1 cellular context compared by ENCODE assay signal in genomic region chr4:40308528-40309122, GRCh38.
A peak's percentile ranks its signal among the peaks of the same experiment; 100 is the strongest.
TF ChIP-seq lines count a peak whose summit lies in the region.

No MANE protein-coding gene starts in this region.

TF ChIP-seq in H1, 55 proteins besides CTCF, POLR2A, EP300 and RAD21:
- TF ChIP-seq, protein P1, sequence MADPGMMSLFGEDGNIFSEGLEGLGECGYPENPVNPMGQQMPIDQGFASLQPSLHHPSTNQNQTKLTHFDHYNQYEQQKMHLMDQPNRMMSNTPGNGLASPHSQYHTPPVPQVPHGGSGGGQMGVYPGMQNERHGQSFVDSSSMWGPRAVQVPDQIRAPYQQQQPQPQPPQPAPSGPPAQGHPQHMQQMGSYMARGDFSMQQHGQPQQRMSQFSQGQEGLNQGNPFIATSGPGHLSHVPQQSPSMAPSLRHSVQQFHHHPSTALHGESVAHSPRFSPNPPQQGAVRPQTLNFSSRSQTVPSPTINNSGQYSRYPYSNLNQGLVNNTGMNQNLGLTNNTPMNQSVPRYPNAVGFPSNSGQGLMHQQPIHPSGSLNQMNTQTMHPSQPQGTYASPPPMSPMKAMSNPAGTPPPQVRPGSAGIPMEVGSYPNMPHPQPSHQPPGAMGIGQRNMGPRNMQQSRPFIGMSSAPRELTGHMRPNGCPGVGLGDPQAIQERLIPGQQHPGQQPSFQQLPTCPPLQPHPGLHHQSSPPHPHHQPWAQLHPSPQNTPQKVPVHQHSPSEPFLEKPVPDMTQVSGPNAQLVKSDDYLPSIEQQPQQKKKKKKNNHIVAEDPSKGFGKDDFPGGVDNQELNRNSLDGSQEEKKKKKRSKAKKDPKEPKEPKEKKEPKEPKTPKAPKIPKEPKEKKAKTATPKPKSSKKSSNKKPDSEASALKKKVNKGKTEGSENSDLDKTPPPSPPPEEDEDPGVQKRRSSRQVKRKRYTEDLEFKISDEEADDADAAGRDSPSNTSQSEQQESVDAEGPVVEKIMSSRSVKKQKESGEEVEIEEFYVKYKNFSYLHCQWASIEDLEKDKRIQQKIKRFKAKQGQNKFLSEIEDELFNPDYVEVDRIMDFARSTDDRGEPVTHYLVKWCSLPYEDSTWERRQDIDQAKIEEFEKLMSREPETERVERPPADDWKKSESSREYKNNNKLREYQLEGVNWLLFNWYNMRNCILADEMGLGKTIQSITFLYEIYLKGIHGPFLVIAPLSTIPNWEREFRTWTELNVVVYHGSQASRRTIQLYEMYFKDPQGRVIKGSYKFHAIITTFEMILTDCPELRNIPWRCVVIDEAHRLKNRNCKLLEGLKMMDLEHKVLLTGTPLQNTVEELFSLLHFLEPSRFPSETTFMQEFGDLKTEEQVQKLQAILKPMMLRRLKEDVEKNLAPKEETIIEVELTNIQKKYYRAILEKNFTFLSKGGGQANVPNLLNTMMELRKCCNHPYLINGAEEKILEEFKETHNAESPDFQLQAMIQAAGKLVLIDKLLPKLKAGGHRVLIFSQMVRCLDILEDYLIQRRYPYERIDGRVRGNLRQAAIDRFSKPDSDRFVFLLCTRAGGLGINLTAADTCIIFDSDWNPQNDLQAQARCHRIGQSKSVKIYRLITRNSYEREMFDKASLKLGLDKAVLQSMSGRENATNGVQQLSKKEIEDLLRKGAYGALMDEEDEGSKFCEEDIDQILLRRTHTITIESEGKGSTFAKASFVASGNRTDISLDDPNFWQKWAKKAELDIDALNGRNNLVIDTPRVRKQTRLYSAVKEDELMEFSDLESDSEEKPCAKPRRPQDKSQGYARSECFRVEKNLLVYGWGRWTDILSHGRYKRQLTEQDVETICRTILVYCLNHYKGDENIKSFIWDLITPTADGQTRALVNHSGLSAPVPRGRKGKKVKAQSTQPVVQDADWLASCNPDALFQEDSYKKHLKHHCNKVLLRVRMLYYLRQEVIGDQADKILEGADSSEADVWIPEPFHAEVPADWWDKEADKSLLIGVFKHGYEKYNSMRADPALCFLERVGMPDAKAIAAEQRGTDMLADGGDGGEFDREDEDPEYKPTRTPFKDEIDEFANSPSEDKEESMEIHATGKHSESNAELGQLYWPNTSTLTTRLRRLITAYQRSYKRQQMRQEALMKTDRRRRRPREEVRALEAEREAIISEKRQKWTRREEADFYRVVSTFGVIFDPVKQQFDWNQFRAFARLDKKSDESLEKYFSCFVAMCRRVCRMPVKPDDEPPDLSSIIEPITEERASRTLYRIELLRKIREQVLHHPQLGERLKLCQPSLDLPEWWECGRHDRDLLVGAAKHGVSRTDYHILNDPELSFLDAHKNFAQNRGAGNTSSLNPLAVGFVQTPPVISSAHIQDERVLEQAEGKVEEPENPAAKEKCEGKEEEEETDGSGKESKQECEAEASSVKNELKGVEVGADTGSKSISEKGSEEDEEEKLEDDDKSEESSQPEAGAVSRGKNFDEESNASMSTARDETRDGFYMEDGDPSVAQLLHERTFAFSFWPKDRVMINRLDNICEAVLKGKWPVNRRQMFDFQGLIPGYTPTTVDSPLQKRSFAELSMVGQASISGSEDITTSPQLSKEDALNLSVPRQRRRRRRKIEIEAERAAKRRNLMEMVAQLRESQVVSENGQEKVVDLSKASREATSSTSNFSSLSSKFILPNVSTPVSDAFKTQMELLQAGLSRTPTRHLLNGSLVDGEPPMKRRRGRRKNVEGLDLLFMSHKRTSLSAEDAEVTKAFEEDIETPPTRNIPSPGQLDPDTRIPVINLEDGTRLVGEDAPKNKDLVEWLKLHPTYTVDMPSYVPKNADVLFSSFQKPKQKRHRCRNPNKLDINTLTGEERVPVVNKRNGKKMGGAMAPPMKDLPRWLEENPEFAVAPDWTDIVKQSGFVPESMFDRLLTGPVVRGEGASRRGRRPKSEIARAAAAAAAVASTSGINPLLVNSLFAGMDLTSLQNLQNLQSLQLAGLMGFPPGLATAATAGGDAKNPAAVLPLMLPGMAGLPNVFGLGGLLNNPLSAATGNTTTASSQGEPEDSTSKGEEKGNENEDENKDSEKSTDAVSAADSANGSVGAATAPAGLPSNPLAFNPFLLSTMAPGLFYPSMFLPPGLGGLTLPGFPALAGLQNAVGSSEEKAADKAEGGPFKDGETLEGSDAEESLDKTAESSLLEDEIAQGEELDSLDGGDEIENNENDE (IDR thresholded peaks at IDR 0.05; ENCODE audit: insufficient replicate concordance, low read length): no peak
- TF ChIP-seq SUZ12 (IDR thresholded peaks at IDR 0.05; ENCODE audit: low read length) (no peak), JUND (IDR thresholded peaks at IDR 0.05; ENCODE audit: low read length) (no peak), KDM1A (IDR thresholded peaks at IDR 0.05; ENCODE audit: borderline replicate concordance, low read length) (peak; percentile 61; the same call in 1 of the 2 replicates), JUN (IDR thresholded peaks at IDR 0.05; ENCODE audit: low read depth, low read length) (no peak)
- TF ChIP-seq, protein P2, sequence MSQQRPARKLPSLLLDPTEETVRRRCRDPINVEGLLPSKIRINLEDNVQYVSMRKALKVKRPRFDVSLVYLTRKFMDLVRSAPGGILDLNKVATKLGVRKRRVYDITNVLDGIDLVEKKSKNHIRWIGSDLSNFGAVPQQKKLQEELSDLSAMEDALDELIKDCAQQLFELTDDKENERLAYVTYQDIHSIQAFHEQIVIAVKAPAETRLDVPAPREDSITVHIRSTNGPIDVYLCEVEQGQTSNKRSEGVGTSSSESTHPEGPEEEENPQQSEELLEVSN (IDR thresholded peaks at IDR 0.05): no peak
